In genomic region chr17:75012320-75013076, GRCh38 we compare ENCODE assay signal across 8 cellular contexts. TPM values are rescaled to one million over a fixed set of nuclear protein-coding genes. Genes with fewer than 3 reads are reported as not detected.
A peak's percentile ranks its signal among the peaks of the same experiment; 100 is the strongest.
DNase-seq lines count a peak whose midpoint lies in the region; ATAC-seq and TF ChIP-seq lines count a peak whose summit lies in the region.

MRPL58 (plus strand) TSS chr17:75012670; CDS start chr17:75012687, 17 bp downstream.

- TF ChIP-seq CTCF in OCI-LY1 (IDR thresholded peaks at IDR 0.05; ENCODE audit: low read length), result peak; percentile 32; the same call in 1 of the 2 replicates
- peak; percentile 45 for TF ChIP-seq CTCF in epithelial cell of proximal tubule (conservative IDR thresholded peaks at IDR 0.05; ENCODE audit: low read depth, low read length)

- no peaks in the 10 kb centered on the region for H3K9me3 ChIP-seq in OCI-LY1 (ENCODE audit: low read length)
- no peaks in the 10 kb centered on the region for H3K9me3 ChIP-seq in mucosa of rectum (ENCODE audit: control insufficient read depth in 2 of 2, low read length in 2 of 2)

- no peaks in the 10 kb centered on the region for H3K9me2 ChIP-seq in OCI-LY1 (ENCODE audit: low read depth, low read length)

- H3K27me3 ChIP-seq in OCI-LY1 (ENCODE audit: insufficient read depth, low read length) (no peaks in the 10 kb centered on the region), mucosa of rectum (ENCODE audit: control insufficient read depth in 2 of 2, insufficient read depth in 2 of 2, low read length in 2 of 2) (peaks cover 0 to 1% of the 10 kb centered on the region in 2 donors)

- H3K36me3 ChIP-seq in OCI-LY1 (ENCODE audit: insufficient read depth, low read length) (peaks cover 9% of the 10 kb centered on the region; the same call in 1 of the 2 replicates), mucosa of rectum (ENCODE audit: control insufficient read depth in 2 of 2, insufficient read depth in 2 of 2, low read length in 2 of 2) (no peaks in the 10 kb centered on the region)

- no peaks in the 10 kb centered on the region for H3F3A ChIP-seq in OCI-LY1 (ENCODE audit: insufficient read depth, low read length)

- peak within 1 kb of the TSS; percentile 99 for H2AFZ ChIP-seq in OCI-LY1 (ENCODE audit: low read length)

- H3K79me2 ChIP-seq in OCI-LY1 (ENCODE audit: insufficient read depth, low read length), result peaks cover 8% of the 10 kb centered on the region; the same call in 1 of the 2 replicates

- H3K4me2 ChIP-seq in OCI-LY1 (ENCODE audit: low read length), result peak within 1 kb of the TSS; percentile 96

- H3K4me3 ChIP-seq in OCI-LY1 (ENCODE audit: low read depth, low read length, poor library complexity, severe bottlenecking) (peak within 1 kb of the TSS; percentile 91), epithelial cell of proximal tubule (ENCODE audit: low read depth, low read length) (peak within 1 kb of the TSS; percentile 78), mucosa of rectum (ENCODE audit: low read length in 2 of 2) (peak within 1 kb of the TSS; percentile 84 to 91)

- ATAC-seq in GM21367 (IDR thresholded peaks at IDR 0.05; ENCODE audit: unreplicated experiment), result peak; percentile 87

- no peaks in the 10 kb centered on the region for H4K20me1 ChIP-seq in OCI-LY1 (ENCODE audit: insufficient read depth, low read length)

- H3K9ac ChIP-seq in OCI-LY1 (ENCODE audit: low read length), result peak within 1 kb of the TSS; percentile 87
- H3K9ac ChIP-seq in mucosa of rectum (ENCODE audit: low read depth in 1 of 2, low read length in 2 of 2), result peak within 1 kb of the TSS; percentile 75 to 76

- peak within 1 kb of the TSS; percentile 56 for H3K27ac ChIP-seq in OCI-LY1 (ENCODE audit: low read depth, low read length, poor library complexity, severe bottlenecking)
- peak within 1 kb of the TSS; percentile 84 to 89 for H3K27ac ChIP-seq in mucosa of rectum (ENCODE audit: low read depth in 2 of 2, low read length in 2 of 2)

- DNase-seq in D341Med (ENCODE audit: low spot score) (peak; percentile 96), HT1080 (ENCODE audit: low read depth) (peak; percentile 89), activated T-cell treated with anti-CD3 and anti-CD28 coated beads for 4 hours (peak; percentile 63), epithelial cell of proximal tubule (ENCODE audit: low read depth) (no peak)
- DNase-seq in stimulated activated CD8-positive, alpha-beta memory T cell treated with anti-CD3 and anti-CD28 coated beads, Interleukin-4, amount 100 ng/mL, for 4 hours (ENCODE audit: low read depth in 2 of 2, low spot score in 1 of 2), result peak; percentile 49 to 63

- H3K4me1 ChIP-seq in OCI-LY1 (ENCODE audit: insufficient read depth, low read length, severe bottlenecking) (peaks cover 20% of the 10 kb centered on the region), mucosa of rectum (ENCODE audit: control insufficient read depth in 2 of 2, insufficient read depth in 2 of 2, low read length in 2 of 2) (peaks cover 19 to 31% of the 10 kb centered on the region in 2 donors)

RNA-seq across cellular contexts. Expression of gene MRPL58, which starts in this region (rescaled TPM):
- 110 and 114 TPM in 2 replicates for total RNA-seq in HT1080 (2014; rRNA removed; shearing (Covaris generic))
- polyA plus RNA-seq in HT1080 (2015; cell fraction: cytosol; rRNA removed), result 81.8 and 85.9 TPM in 2 replicates
- polyA plus RNA-seq in HT1080 (2015; cell fraction: nucleus; rRNA removed), result 34.9 and 41.6 TPM in 2 replicates
- 52.2 and 113 TPM in 2 replicates for total RNA-seq in epithelial cell of proximal tubule
